13 cellular contexts compared by ENCODE assay signal in the genomic region with DNA sequence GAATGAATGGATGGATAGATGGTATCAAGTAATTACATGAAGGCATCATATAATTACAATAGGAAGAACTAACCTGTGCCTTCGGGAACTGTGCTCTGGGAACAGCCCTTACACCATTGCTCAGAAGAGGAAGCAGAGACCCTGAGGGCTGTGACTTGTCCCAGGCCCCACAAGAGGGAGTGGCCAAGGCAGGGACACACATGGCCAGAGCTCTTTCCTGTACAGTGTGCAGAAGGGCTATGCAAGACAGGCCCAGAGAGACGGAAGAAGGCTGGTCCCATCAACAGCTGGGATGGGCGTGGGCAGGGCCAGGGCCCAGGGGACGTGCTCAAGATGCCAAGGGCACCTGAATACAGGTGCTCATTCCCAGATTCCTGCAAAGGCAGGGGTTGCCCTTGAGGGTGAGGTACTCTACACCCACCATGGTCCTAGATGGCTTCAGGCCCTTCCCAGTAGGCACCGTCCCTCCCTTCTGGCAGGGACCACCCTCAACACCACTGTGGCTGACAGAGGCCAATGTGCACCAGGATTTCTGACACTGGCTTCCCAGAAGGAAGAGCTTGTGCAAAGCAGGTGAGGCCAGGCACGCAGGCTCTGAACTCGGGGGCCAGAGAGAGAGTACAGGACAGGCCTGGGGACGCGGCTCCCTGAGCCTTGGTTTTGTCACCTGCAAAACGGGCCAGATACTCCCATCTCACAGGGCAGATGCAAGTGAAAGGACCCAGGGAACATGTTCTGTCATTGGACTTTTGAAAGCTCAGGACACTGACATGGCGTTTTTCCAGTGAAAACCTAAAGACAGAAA. TPM values are rescaled to one million over a fixed set of nuclear protein-coding genes. Genes with fewer than 3 reads are reported as not detected.
DNase-seq lines count a peak whose midpoint lies in the region; FAIRE-seq and TF ChIP-seq lines count a peak whose summit lies in the region.
"Had no signal": no experiment of that assay in that cellular context is flagged by ENCODE, and none has a peak within 500 bp of the region (broad histone marks: within the 10 kb centered on the region; RNA-seq: fewer than 3 reads in every experiment).

No MANE protein-coding gene starts in this region.

- 82% methylated on average over 11 of the region's 11 CpGs; no CpG with 5 or more reads in 1 of the 2 experiments for WGBS in H1 (ENCODE audit: extremely low coverage in 1 of 2, insufficient coverage in 1 of 2, insufficient read length in 1 of 2, insufficient replicate concordance in 2 of 2, low coverage in 1 of 2, low lambda C conversion rate in 2 of 2, missing lambda C conversion rate in 1 of 2), 2 experiments
- WGBS in neuronal stem cell (ENCODE audit: extremely low coverage in 2 of 2, insufficient read length in 2 of 2, insufficient replicate concordance in 1 of 2), 2 donors = no CpG with 5 or more reads among the region's 11 CpGs
- 96% methylated on average over 7 of the region's 11 CpGs for WGBS in esophagus muscularis mucosa

- no peak overlapping the region for H2BK20ac ChIP-seq in H1 (ENCODE audit: low read length)

- no peaks in the 10 kb centered on the region for H3K9me3 ChIP-seq in MM.1S (replicated peaks; ENCODE audit: insufficient read depth, low read length)
- H3K9me3 ChIP-seq in H1 (ENCODE audit: insufficient read depth in 2 of 2, low read depth in 1 of 2, low read length in 1 of 2) = peaks cover 4 to 8% of the 10 kb centered on the region in 2 experiments
- H3K9me3 ChIP-seq in neuronal stem cell (replicated peaks in 1 of 2; ENCODE audit: control insufficient read depth in 2 of 2, insufficient read depth in 1 of 2, low read depth in 1 of 2, low read length in 2 of 2) = peaks cover 0 to 3% of the 10 kb centered on the region in 2 donors
- no peaks in the 10 kb centered on the region for H3K9me3 ChIP-seq in esophagus muscularis mucosa

- TF ChIP-seq EP300 in H1 (IDR thresholded peaks at IDR 0.05; ENCODE audit: borderline replicate concordance in 1 of 2, low read depth in 2 of 2, low read length in 2 of 2) (no peak), esophagus muscularis mucosa (IDR thresholded peaks at IDR 0.05) (no peak)

- TF ChIP-seq POLR2A in H1 (IDR thresholded peaks at IDR 0.05; ENCODE audit: control extremely low read depth in 1 of 2, low read depth in 2 of 2, low read length in 2 of 2) (no peak), esophagus muscularis mucosa (IDR thresholded peaks at IDR 0.05; ENCODE audit: low read depth) (no peak)

- no peak overlapping the region for H4K5ac ChIP-seq in H1 (ENCODE audit: insufficient read length, low read depth, low read length)

- POLR2A ChIA-PET in H1 (lab: Charles Lee; ENCODE audit: partially characterized antibody) = no interaction called here

- no peak overlapping the region for H3K23ac ChIP-seq in H1 (ENCODE audit: insufficient read length)
- H3K23ac ChIP-seq in neuronal stem cell (ENCODE audit: low read depth, low read length, poor library complexity) = peak overlapping the region; percentile 26

- no peak overlapping the region for H4K8ac ChIP-seq in H1 (ENCODE audit: extremely low read depth, insufficient read depth, low read length)
- no peak overlapping the region for H4K8ac ChIP-seq in neuronal stem cell (ENCODE audit: low read depth, low read length)

- no peak overlapping the region for H3K18ac ChIP-seq in H1 (ENCODE audit: extremely low read depth, low read length)
- H3K18ac ChIP-seq in neuronal stem cell (ENCODE audit: low read length) = peak overlapping the region; percentile 5

- H3K27me3 ChIP-seq in MM.1S (replicated peaks; ENCODE audit: insufficient read depth, low read length) (no peaks in the 10 kb centered on the region), H1 (replicated peaks in 1 of 4; ENCODE audit: control insufficient read depth in 3 of 4, extremely low read depth in 1 of 4, insufficient read depth in 3 of 4, low read length in 3 of 4) (peaks cover 0 to 15% (median 8%) of the 10 kb centered on the region in 4 experiments; a peak in 4 of 7 replicates), neuronal stem cell (ENCODE audit: control insufficient read depth in 3 of 3, insufficient read depth in 3 of 3, low read depth in 1 of 3, low read length in 3 of 3) (peaks cover 0 to 40% (median 2%) of the 10 kb centered on the region in 3 experiments), esophagus muscularis mucosa (no peaks in the 10 kb centered on the region)
- H3K27me3 ChIP-seq: foreskin keratinocyte had no signal

- H3K4me2 ChIP-seq in MM.1S (ENCODE audit: low read depth, low read length) (peak overlapping the region; percentile 96; the same call in 1 of the 2 replicates), H1 (ENCODE audit: insufficient read depth in 1 of 2, low read depth in 2 of 2, low read length in 2 of 2) (no peak overlapping the region; a peak in 1 of 4 replicates), neuronal stem cell (ENCODE audit: insufficient read depth, low read length, poor library complexity, severe bottlenecking) (no peak overlapping the region)

- no peaks in the 10 kb centered on the region; the same call in 1 of the 2 replicates for H3K79me1 ChIP-seq in H1 (ENCODE audit: low read depth, low read length)
- H3K79me1 ChIP-seq in neuronal stem cell (ENCODE audit: low read depth, low read length) = no peaks in the 10 kb centered on the region

- no peak for TF ChIP-seq RAD21 in H1 (IDR thresholded peaks at IDR 0.05 in 1 of 2, conservative IDR thresholded peaks at IDR 0.05 in 1 of 2; ENCODE audit: low read depth in 2 of 2, low read length in 2 of 2)

- TF ChIP-seq CTCF in MM.1S (IDR thresholded peaks at IDR 0.05; ENCODE audit: low read length) = no peak
- no peak for TF ChIP-seq CTCF in H1 (IDR thresholded peaks at IDR 0.05; ENCODE audit: control extremely low read depth in 1 of 3, insufficient read depth in 1 of 3, low read depth in 1 of 3, low read length in 3 of 3)
- TF ChIP-seq CTCF in esophagus muscularis mucosa (IDR thresholded peaks at IDR 0.05) = no peak

- no peak overlapping the region for H3K4ac ChIP-seq in H1 (replicated peaks; ENCODE audit: insufficient read length, low read depth, low read length)
- no peak overlapping the region for H3K4ac ChIP-seq in neuronal stem cell (ENCODE audit: low read length)

- H3K79me2 ChIP-seq in MM.1S (ENCODE audit: low read length) (peaks cover 53% of the 10 kb centered on the region), H1 (ENCODE audit: control insufficient read depth in 1 of 2, insufficient read depth in 2 of 2, low read length in 2 of 2) (no peaks in the 10 kb centered on the region)

- CTCF ChIA-PET in H1 (lab: Charles Lee; ENCODE audit: partially characterized antibody) = no interaction called here

- H3K9me2 ChIP-seq in MM.1S (replicated peaks; ENCODE audit: insufficient read depth, low read length) = no peaks in the 10 kb centered on the region

- H3K14ac ChIP-seq in H1 (ENCODE audit: insufficient read length) = no peak overlapping the region
- no peak overlapping the region for H3K14ac ChIP-seq in neuronal stem cell (ENCODE audit: low read length)

- H3K27ac ChIP-seq in MM.1S (ENCODE audit: low read length) = no peak overlapping the region
- H3K27ac ChIP-seq in H1 (ENCODE audit: low read depth, low read length) = no peak overlapping the region
- H3K27ac ChIP-seq in neuronal stem cell (replicated peaks; ENCODE audit: low read length) = no peak overlapping the region
- H3K27ac ChIP-seq in esophagus muscularis mucosa (replicated peaks in 1 of 4) = no peak overlapping the region

- H4K91ac ChIP-seq in H1 (replicated peaks; ENCODE audit: insufficient read length, low read length) = no peak overlapping the region
- no peak overlapping the region for H4K91ac ChIP-seq in neuronal stem cell (ENCODE audit: low read depth, low read length, poor library complexity)

- H2BK15ac ChIP-seq in H1 (ENCODE audit: low read length) (no peak overlapping the region), neuronal stem cell (ENCODE audit: low read length) (no peak overlapping the region)

- H2BK120ac ChIP-seq in H1 (replicated peaks; ENCODE audit: low read depth, low read length) = no peak overlapping the region
- no peak overlapping the region for H2BK120ac ChIP-seq in neuronal stem cell (ENCODE audit: low read depth, low read length)

- H2AK5ac ChIP-seq in H1 (ENCODE audit: low read depth, low read length) = no peak overlapping the region
- H2AK5ac ChIP-seq in neuronal stem cell (ENCODE audit: low read depth, low read length) = peak overlapping the region; percentile 35

- peaks cover 19% of the 10 kb centered on the region; the same call in 1 of the 2 replicates for H3K23me2 ChIP-seq in H1 (ENCODE audit: low read depth, low read length)

- DNase-seq in COLO668 (lab: John Stamatoyannopoulos, UW; ENCODE audit: unreplicated experiment) = peak; percentile 6
- no peak for DNase-seq in MM.1S
- DNase-seq in H1 (ENCODE audit: low read depth in 1 of 2, low spot score in 2 of 2) = no peak
- no peak for DNase-seq in neuronal stem cell (ENCODE audit: low spot score)
- DNase-seq in inferior parietal cortex (ENCODE audit: extremely low spot score) = no peak
- no peak for DNase-seq in esophagus muscularis mucosa (ENCODE audit: extremely low spot score)
- no peak for DNase-seq in kidney tubule cell (ENCODE audit: low spot score)
- DNase-seq: foreskin keratinocyte, immature natural killer cell, NCI-H1930, NCI-H774, SHP77 treated with DMSO at 0.1 percent for 48 hours had no signal

- H3K9ac ChIP-seq in MM.1S (ENCODE audit: low read length) (no peak overlapping the region), H1 (replicated peaks in 1 of 4; ENCODE audit: extremely low read depth in 1 of 4, low read depth in 3 of 4, low read length in 3 of 4) (no peak overlapping the region), neuronal stem cell (ENCODE audit: low read depth, low read length, poor library complexity) (peak overlapping the region; percentile 22)

- H4K20me1 ChIP-seq in MM.1S (ENCODE audit: insufficient read depth, low read length) = no peaks in the 10 kb centered on the region
- H4K20me1 ChIP-seq in H1 (replicated peaks in 1 of 2; ENCODE audit: control insufficient read depth in 1 of 2, insufficient read depth in 2 of 2, low read length in 2 of 2) = no peaks in the 10 kb centered on the region

- H2BK12ac ChIP-seq in H1 (ENCODE audit: low read depth, low read length) (no peak overlapping the region), neuronal stem cell (ENCODE audit: low read length) (no peak overlapping the region)

- FAIRE-seq in H1 (lab: Jason Lieb, UNC) = no peak
- FAIRE-seq: small intestine had no signal

- intact Hi-C loops in esophagus muscularis mucosa (cut with DNase I) = no loop called here

- H2BK5ac ChIP-seq in H1 (ENCODE audit: low read depth, low read length) = no peak overlapping the region
- no peak overlapping the region for H2BK5ac ChIP-seq in neuronal stem cell (ENCODE audit: low read length)

- peak overlapping the region; percentile 65 for H3K56ac ChIP-seq in H1 (replicated peaks; ENCODE audit: insufficient read length, low read depth, low read length)

- H3K4me3 ChIP-seq in MM.1S (ENCODE audit: low read length) = no peak overlapping the region
- H3K4me3 ChIP-seq in H1 (ENCODE audit: extremely low read depth in 1 of 4, insufficient read depth in 2 of 4, low read depth in 3 of 4, low read length in 4 of 4) = no peak overlapping the region
- peak overlapping the region in 1 of 2 donors; percentile 19 for H3K4me3 ChIP-seq in neuronal stem cell (ENCODE audit: low read length in 2 of 2)
- H3K4me3 ChIP-seq in esophagus muscularis mucosa = peak overlapping the region in 1 of 4 donors; percentile 93

- peaks cover 18% of the 10 kb centered on the region for H3F3A ChIP-seq in MM.1S (ENCODE audit: insufficient read depth, low read length)

- H3K36me3 ChIP-seq in MM.1S (replicated peaks; ENCODE audit: insufficient read depth, low read length) (no peaks in the 10 kb centered on the region), H1 (ENCODE audit: control insufficient read depth in 2 of 4, insufficient read depth in 4 of 4, low read length in 3 of 4) (peaks cover 0 to 9% (median 3%) of the 10 kb centered on the region in 4 experiments; a peak in 3 of 8 replicates), neuronal stem cell (replicated peaks in 1 of 2; ENCODE audit: control insufficient read depth in 2 of 2, insufficient read depth in 2 of 2, low read length in 2 of 2) (peaks cover 0 to 3% of the 10 kb centered on the region in 2 donors), esophagus muscularis mucosa (peaks cover 0 to 12% (median 4%) of the 10 kb centered on the region in 4 donors)

- H3K4me1 ChIP-seq in MM.1S (ENCODE audit: low read length) = peaks cover 51% of the 10 kb centered on the region
- peaks cover 3 to 14% (median 9%) of the 10 kb centered on the region in 4 experiments for H3K4me1 ChIP-seq in H1 (replicated peaks in 1 of 4; ENCODE audit: control insufficient read depth in 3 of 4, insufficient read depth in 4 of 4, low read length in 3 of 4)
- H3K4me1 ChIP-seq in neuronal stem cell (ENCODE audit: control insufficient read depth in 2 of 2, insufficient read depth in 1 of 2, low read depth in 1 of 2, low read length in 2 of 2) = peaks cover 0 to 15% of the 10 kb centered on the region in 2 donors
- peaks cover 20 to 45% (median 43%) of the 10 kb centered on the region in 4 donors for H3K4me1 ChIP-seq in esophagus muscularis mucosa

- no peak overlapping the region for H2AFZ ChIP-seq in MM.1S (ENCODE audit: low read length)
- H2AFZ ChIP-seq in H1 (ENCODE audit: low read length) = no peak overlapping the region
- no peak overlapping the region for H2AFZ ChIP-seq in neuronal stem cell (ENCODE audit: low read length)

RNA-seq across cellular contexts. Expression of a gene that starts 1.7 kb away (rescaled TPM):
- 5.9 and 6.4 TPM in 2 replicates for total RNA-seq in H1 (2021; fragmentation: NEBNext Ultra II Directional; extraction: Animal tissue kit (Norgen Biotek cat#: 25700))
- 0.73 and 1.4 TPM in 2 replicates for polyA plus RNA-seq in H1 (2011; rRNA removed)
- polyA plus RNA-seq in H1 (2011; cell fraction: cytosol; rRNA removed) = 1.5 TPM
- 2.5 TPM for polyA plus RNA-seq in H1 (2011; cell fraction: nucleus; rRNA removed)
- 3.6 to 4.7 TPM (median 4.1 TPM) in 4 replicates for polyA plus RNA-seq in H1 (2012, experiment 1 of 2)
- polyA plus RNA-seq in H1 (2012, experiment 2 of 2) = 1.5 TPM
- 3.5 TPM for polyA plus RNA-seq in H1 (2013, experiment 1 of 2)
- 3.8 TPM for polyA plus RNA-seq in H1 (2013, experiment 2 of 2)
- polyA minus RNA-seq in H1 (2011; rRNA and poly(A)+ RNA removed) = 3.2 and 3.3 TPM in 2 replicates
- 2.1 TPM for polyA minus RNA-seq in H1 (2011; cell fraction: cytosol; rRNA and poly(A)+ RNA removed)
- polyA minus RNA-seq in H1 (2011; cell fraction: nucleus; rRNA and poly(A)+ RNA removed) = 5.4 TPM
- polyA plus RNA-seq in neuronal stem cell (2013, experiment 1 of 2) = 3.4 TPM
- polyA plus RNA-seq in neuronal stem cell (2013, experiment 2 of 2) = 3.4 TPM
- 10 to 100 TPM in 2 of 4 donors, 1 to 10 TPM in 2; 8.3 to 12.4 (median 9.9) TPM for total RNA-seq in esophagus muscularis mucosa
- polyA plus RNA-seq: immature natural killer cell had no signal

RNA-seq across cellular contexts. Expression of a gene that starts 4.3 kb away (rescaled TPM):
- 9.8 and 11.3 TPM in 2 replicates for total RNA-seq in H1 (2021; fragmentation: NEBNext Ultra II Directional; extraction: Animal tissue kit (Norgen Biotek cat#: 25700))
- polyA plus RNA-seq in H1 (2011; rRNA removed) = 2.6 and 5.1 TPM in 2 replicates
- polyA plus RNA-seq in H1 (2011; cell fraction: cytosol; rRNA removed) = 3.3 TPM
- 14.4 TPM for polyA plus RNA-seq in H1 (2011; cell fraction: nucleus; rRNA removed)
- 4.8 to 5.9 TPM (median 5.2 TPM) in 4 replicates for polyA plus RNA-seq in H1 (2012, experiment 1 of 2)
- polyA plus RNA-seq in H1 (2012, experiment 2 of 2) = 2.9 TPM
- polyA plus RNA-seq in H1 (2013, experiment 1 of 2) = 4.0 TPM
- 4.6 TPM for polyA plus RNA-seq in H1 (2013, experiment 2 of 2)
- 4.2 and 6.9 TPM in 2 replicates for polyA minus RNA-seq in H1 (2011; rRNA and poly(A)+ RNA removed)
- 8.1 TPM for polyA minus RNA-seq in H1 (2011; cell fraction: cytosol; rRNA and poly(A)+ RNA removed)
- polyA minus RNA-seq in H1 (2011; cell fraction: nucleus; rRNA and poly(A)+ RNA removed) = 23.4 TPM
- polyA plus RNA-seq in neuronal stem cell (2013, experiment 1 of 2) = 4.9 TPM
- polyA plus RNA-seq in neuronal stem cell (2013, experiment 2 of 2) = 4.6 TPM
- 10 to 100 TPM; 25.7 to 59.6 (median 44.2) TPM for total RNA-seq in esophagus muscularis mucosa
- polyA plus RNA-seq: immature natural killer cell had no signal
